Comparison of ENCODE assay signal across 27 cellular contexts in the genomic region with DNA sequence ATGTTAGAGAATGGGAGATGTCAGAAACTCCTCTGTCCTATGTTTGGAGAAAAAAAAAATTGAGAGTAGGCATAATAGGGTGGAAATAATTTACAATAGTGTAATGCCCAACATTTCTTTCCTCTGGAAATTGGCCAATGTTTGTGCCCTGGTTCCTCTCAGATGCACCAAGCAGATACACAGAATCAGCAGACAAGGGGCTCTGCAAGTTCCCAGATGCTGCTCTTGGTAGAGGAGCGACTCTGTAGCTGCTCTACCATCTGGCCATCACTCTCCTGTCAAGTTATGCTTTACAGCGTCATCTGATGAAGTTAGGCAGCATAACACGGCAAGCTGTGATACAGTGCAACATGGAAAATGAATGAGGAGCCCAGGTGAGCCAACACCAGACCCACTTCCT. TPM values are rescaled to one million over a fixed set of nuclear protein-coding genes. Genes with fewer than 3 reads are reported as not detected.
"Had no signal": no experiment of that assay in that cellular context is flagged by ENCODE, and none has a peak within 500 bp of the region (broad histone marks: within the 10 kb centered on the region; RNA-seq: fewer than 3 reads in every experiment).

No MANE protein-coding gene starts in this region.

- H3K27ac Mint-ChIP-seq: activated B cell treated with CpG ODN at 0.5 μM for 24 hours; activated CD4-positive, alpha-beta memory T cell treated with anti-CD3 and anti-CD28 coated beads for 36 hours; activated CD4-positive, alpha-beta T cell treated with anti-CD3 and anti-CD28 coated beads, Interleukin-2, amount 10 ng/mL, durations not matched to agents 7 days and 5 days; activated naive CD4-positive, alpha-beta T cell treated with anti-CD3 and anti-CD28 coated beads, Interleukin-2, amount 10 ng/mL, durations not matched to agents 7 days and 5 days; activated naive CD8-positive, alpha-beta T cell treated with anti-CD3 and anti-CD28 coated beads for 36 hours; activated T-helper 17 cell treated with anti-CD3 and anti-CD28 coated beads, Interleukin-2, amount 50 U/mL, for 72 hours; T-cell had no signal

- DNase-seq: activated B cell treated with CpG ODN at 0.5 μM for 24 hours; activated CD4-positive, alpha-beta memory T cell treated with anti-CD3 and anti-CD28 coated beads for 36 hours; activated CD4-positive, alpha-beta T cell treated with anti-CD3 and anti-CD28 coated beads, Interleukin-2, amount 10 ng/mL, durations not matched to agents 7 days and 5 days; activated gamma-delta T cell; activated naive CD4-positive, alpha-beta T cell treated with anti-CD3 and anti-CD28 coated beads, Interleukin-2, amount 10 ng/mL, durations not matched to agents 7 days and 5 days; activated naive CD8-positive, alpha-beta T cell treated with anti-CD3 and anti-CD28 coated beads for 36 hours; activated T-cell treated with anti-CD3 and anti-CD28 coated beads for 4 hours; activated T-cell treated with anti-CD3 and anti-CD28 coated beads, Interleukin-2, amount 50 U/mL, for 48 hours; cerebellar nuclear complex; NCI-H1092 treated with DMSO at 0.1 percent for 48 hours; NCI-H1417 treated with DMSO at 0.1 percent for 48 hours; NCI-H187; NCI-H2081; NCI-H2227 treated with DMSO at 0.1 percent for 48 hours; NCI-H446 treated with DMSO at 0.1 percent for 48 hours; NCI-H526 treated with DMSO at 0.1 percent for 48 hours; PC-3; SHP77; T-cell; T-helper 2 cell; T1000 had no signal

- ATAC-seq: activated T-helper 17 cell treated with anti-CD3 and anti-CD28 coated beads, Interleukin-2, amount 50 U/mL, for 72 hours; PC-3; T-cell had no signal

- H3K4me3 Mint-ChIP-seq: activated B cell treated with CpG ODN at 0.5 μM for 24 hours; activated CD4-positive, alpha-beta memory T cell treated with anti-CD3 and anti-CD28 coated beads for 36 hours; activated CD4-positive, alpha-beta T cell treated with anti-CD3 and anti-CD28 coated beads, Interleukin-2, amount 10 ng/mL, durations not matched to agents 7 days and 5 days; activated naive CD4-positive, alpha-beta T cell treated with anti-CD3 and anti-CD28 coated beads, Interleukin-2, amount 10 ng/mL, durations not matched to agents 7 days and 5 days; activated naive CD8-positive, alpha-beta T cell treated with anti-CD3 and anti-CD28 coated beads for 36 hours; activated T-helper 17 cell treated with anti-CD3 and anti-CD28 coated beads, Interleukin-2, amount 50 U/mL, for 72 hours; T-cell had no signal

- H3K4me1 Mint-ChIP-seq: activated T-helper 17 cell treated with anti-CD3 and anti-CD28 coated beads, Interleukin-2, amount 50 U/mL, for 72 hours; T-cell had no signal

- H3K9me3 Mint-ChIP-seq: activated CD4-positive, alpha-beta memory T cell treated with anti-CD3 and anti-CD28 coated beads for 36 hours; activated CD4-positive, alpha-beta T cell treated with anti-CD3 and anti-CD28 coated beads, Interleukin-2, amount 10 ng/mL, durations not matched to agents 7 days and 5 days; activated naive CD4-positive, alpha-beta T cell treated with anti-CD3 and anti-CD28 coated beads, Interleukin-2, amount 10 ng/mL, durations not matched to agents 7 days and 5 days; activated naive CD8-positive, alpha-beta T cell treated with anti-CD3 and anti-CD28 coated beads for 36 hours; activated T-helper 17 cell treated with anti-CD3 and anti-CD28 coated beads, Interleukin-2, amount 50 U/mL, for 72 hours had no signal

- H3K36me3 Mint-ChIP-seq: activated CD4-positive, alpha-beta memory T cell treated with anti-CD3 and anti-CD28 coated beads for 36 hours; activated naive CD4-positive, alpha-beta T cell treated with anti-CD3 and anti-CD28 coated beads, Interleukin-2, amount 10 ng/mL, durations not matched to agents 7 days and 5 days; activated naive CD8-positive, alpha-beta T cell treated with anti-CD3 and anti-CD28 coated beads for 36 hours; T-cell had no signal

RNA-seq across cellular contexts. Expression of a gene that starts 1.6 kb away (rescaled TPM):
- total RNA-seq: activated B cell treated with CpG ODN at 0.5 μM for 24 hours; activated CD4-positive, alpha-beta memory T cell treated with anti-CD3 and anti-CD28 coated beads for 36 hours; activated CD4-positive, alpha-beta T cell treated with anti-CD3 and anti-CD28 coated beads, Interleukin-2, amount 10 ng/mL, durations not matched to agents 7 days and 5 days; activated CD8-positive, alpha-beta memory T cell treated with anti-CD3 and anti-CD28 coated beads for 36 hours; activated naive CD8-positive, alpha-beta T cell treated with anti-CD3 and anti-CD28 coated beads for 36 hours; activated T-helper 17 cell treated with anti-CD3 and anti-CD28 coated beads, Interleukin-2, amount 50 U/mL, for 72 hours; cardiac septum; MCF 10A; PC-3; SJSA1; T-cell had no signal
- polyA plus RNA-seq: adipose tissue had no signal

RNA-seq across cellular contexts. Expression of a gene that starts 48.5 kb away (rescaled TPM):
- total RNA-seq: activated B cell treated with CpG ODN at 0.5 μM for 24 hours had no signal
